ENCODE assay signal across 14 cellular contexts in genomic region chr1:193457676-193458075, GRCh38.
DNase-seq lines count a peak whose midpoint lies in the region; ATAC-seq and TF ChIP-seq lines count a peak whose summit lies in the region.
"Had no signal": no experiment of that assay in that cellular context is flagged by ENCODE, and none has a peak within 500 bp of the region (broad histone marks: within the 10 kb centered on the region; RNA-seq: fewer than 3 reads in every experiment).

No MANE protein-coding gene starts in this region.

- peak; percentile 40 for DNase-seq in NCI-H1105 treated with DMSO at 0.1 percent for 48 hours (lab: John Stamatoyannopoulos, UW)
- DNase-seq in NCI-H1105 (lab: John Stamatoyannopoulos, UW) = no peak
- peak; percentile 35 for DNase-seq in activated CD4-positive, alpha-beta memory T cell treated with anti-CD3 and anti-CD28 coated beads, Interleukin-2, amount 10 ng/mL, durations not matched to agents 7 days and 5 days
- peak; percentile 69 for DNase-seq in kidney glomerular epithelial cell (lab: John Stamatoyannopoulos, UW)
- no peak for DNase-seq in hypothalamus (lab: John Stamatoyannopoulos, UW)
- DNase-seq in left lung = no peak
- DNase-seq in activated T-cell treated with anti-CD3 and anti-CD28 coated beads for 4 hours = no peak
- DNase-seq: 8988T, amygdala, COR-L47, NCI-H226 had no signal

- H3K27me3 ChIP-seq in KMS-11 (ENCODE audit: insufficient read depth, low read depth) = no peaks in the 10 kb centered on the region
- H3K27me3 ChIP-seq in left lung = no peaks in the 10 kb centered on the region
- H3K27me3 ChIP-seq: neural progenitor cell had no signal

- no peaks in the 10 kb centered on the region for H4K20me1 ChIP-seq in KMS-11 (ENCODE audit: insufficient read depth)

- no peak overlapping the region for H3K4me3 ChIP-seq in KMS-11 (IDR thresholded peaks at IDR 0.05; ENCODE audit: insufficient read depth, low read depth, low read length)
- no peak overlapping the region for H3K4me3 ChIP-seq in left lung
- H3K4me3 ChIP-seq: neural progenitor cell, skin epidermis had no signal

- H3K9me3 ChIP-seq in left lung = no peaks in the 10 kb centered on the region

- H3K36me3 ChIP-seq in KMS-11 (ENCODE audit: insufficient read depth) (no peaks in the 10 kb centered on the region), left lung (no peaks in the 10 kb centered on the region)
- H3K36me3 ChIP-seq: neural progenitor cell had no signal

- peaks cover 2% of the 10 kb centered on the region for H3K36me3 Mint-ChIP-seq in activated CD4-positive, alpha-beta memory T cell treated with anti-CD3 and anti-CD28 coated beads, Interleukin-2, amount 10 ng/mL, durations not matched to agents 7 days and 5 days (ENCODE audit: low read depth)
- H3K36me3 Mint-ChIP-seq: neural progenitor cell had no signal

- CTCF ChIA-PET in activated CD4-positive, alpha-beta memory T cell treated with anti-CD3 and anti-CD28 coated beads, Interleukin-2, amount 10 ng/mL, durations not matched to agents 7 days and 5 days (lab: Charles Lee) = interaction anchor here (1.1 to 1.8 kb wide), 3 partner anchors 20 to 50 kb away, joined by 3 to 9 read pairs (median 3); no protein-coding TSS in a partner anchor

- TF ChIP-seq CTCF in KMS-11 (conservative IDR thresholded peaks at IDR 0.05; ENCODE audit: low read depth, low read length) (no peak), left lung (IDR thresholded peaks at IDR 0.05) (no peak)

- intact Hi-C loops in left lung (cut with DNase I) = no loop called here

- ATAC-seq in left lung = no peak

- H3K9me3 Mint-ChIP-seq in activated CD4-positive, alpha-beta memory T cell treated with anti-CD3 and anti-CD28 coated beads, Interleukin-2, amount 10 ng/mL, durations not matched to agents 7 days and 5 days = no peaks in the 10 kb centered on the region
- H3K9me3 Mint-ChIP-seq: neural progenitor cell had no signal

- POLR2A ChIA-PET in activated CD4-positive, alpha-beta memory T cell treated with anti-CD3 and anti-CD28 coated beads, Interleukin-2, amount 10 ng/mL, durations not matched to agents 7 days and 5 days (lab: Charles Lee) = interaction anchor here (1.1 to 8.2 kb wide), 6 partner anchors 8 to 272 kb away, joined by 4 to 144 read pairs (median 18); partner anchors contain the start of gene B3GALT2

- H2AFZ ChIP-seq in KMS-11 (ENCODE audit: low read depth) = no peak overlapping the region
- H2AFZ ChIP-seq: neural progenitor cell had no signal

- peak overlapping the region; percentile 43; the same call in 1 of the 2 replicates for H3K4me2 ChIP-seq in KMS-11
- H3K4me2 ChIP-seq: neural progenitor cell had no signal

- no peaks in the 10 kb centered on the region for H3K79me2 ChIP-seq in KMS-11 (ENCODE audit: insufficient read depth, low read depth)

- peak overlapping the region; percentile 47; the same call in 1 of the 2 replicates for H3K27ac ChIP-seq in KMS-11
- no peak overlapping the region for H3K27ac ChIP-seq in left lung
- H3K27ac ChIP-seq: neural progenitor cell had no signal

- peaks cover 38% of the 10 kb centered on the region for H3K4me1 ChIP-seq in KMS-11 (ENCODE audit: low read depth, poor library complexity, severe bottlenecking)
- no peaks in the 10 kb centered on the region for H3K4me1 ChIP-seq in left lung

- H3K9ac ChIP-seq in KMS-11 = no peak overlapping the region
- H3K9ac ChIP-seq: neural progenitor cell had no signal

- no peaks in the 10 kb centered on the region for H3K27me3 Mint-ChIP-seq in activated CD4-positive, alpha-beta memory T cell treated with anti-CD3 and anti-CD28 coated beads, Interleukin-2, amount 10 ng/mL, durations not matched to agents 7 days and 5 days

- peaks cover 34% of the 10 kb centered on the region for H3K4me1 Mint-ChIP-seq in activated CD4-positive, alpha-beta memory T cell treated with anti-CD3 and anti-CD28 coated beads, Interleukin-2, amount 10 ng/mL, durations not matched to agents 7 days and 5 days

- no peak overlapping the region for H3K27ac Mint-ChIP-seq in activated CD4-positive, alpha-beta memory T cell treated with anti-CD3 and anti-CD28 coated beads, Interleukin-2, amount 10 ng/mL, durations not matched to agents 7 days and 5 days
- H3K27ac Mint-ChIP-seq: neural progenitor cell had no signal

- H3K4me3 Mint-ChIP-seq in activated CD4-positive, alpha-beta memory T cell treated with anti-CD3 and anti-CD28 coated beads, Interleukin-2, amount 10 ng/mL, durations not matched to agents 7 days and 5 days = no peak overlapping the region
- H3K4me3 Mint-ChIP-seq: neural progenitor cell had no signal

Comparison
In these comparisons a context has a peak if more than half of its experiments do, and no peak if none do; other contexts are left out.
1. DNase-seq: peak in NCI-H1105 treated with DMSO at 0.1 percent for 48 hours (single experiment), activated CD4-positive, alpha-beta memory T cell treated with anti-CD3 and anti-CD28 coated beads, Interleukin-2, amount 10 ng/mL, durations not matched to agents 7 days and 5 days (single experiment) and kidney glomerular epithelial cell (single experiment); none in NCI-H1105 (single experiment), hypothalamus (0 of 51), left lung (0 of 2) and activated T-cell treated with anti-CD3 and anti-CD28 coated beads for 4 hours (single experiment).